In the genomic region with DNA sequence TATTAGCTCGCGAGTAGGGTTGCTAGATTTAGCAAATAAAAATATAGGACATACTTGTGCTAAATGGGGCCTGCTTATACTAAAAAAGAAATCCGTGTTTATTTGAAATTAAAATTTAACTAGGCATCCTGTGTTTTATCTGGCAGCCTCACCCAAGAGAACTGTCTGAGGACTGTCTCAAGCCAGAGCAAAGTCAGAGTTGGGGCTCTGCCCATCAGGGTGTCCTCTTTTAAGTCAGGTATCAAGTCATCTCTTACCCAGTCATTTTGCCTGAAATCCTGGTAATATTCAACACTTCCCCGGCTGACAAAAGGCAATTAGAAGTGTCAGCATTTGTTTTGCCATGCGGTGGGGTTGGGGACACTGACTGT, we compare ENCODE assay signal across 15 cellular contexts. TPM values are rescaled to one million over a fixed set of nuclear protein-coding genes. Genes with fewer than 3 reads are reported as not detected.
A peak's percentile ranks its signal among the peaks of the same experiment; 100 is the strongest.
DNase-seq lines count a peak whose midpoint lies in the region; ATAC-seq and TF ChIP-seq lines count a peak whose summit lies in the region.
"Had no signal": no experiment of that assay in that cellular context is flagged by ENCODE, and none has a peak within 500 bp of the region (broad histone marks: within the 10 kb centered on the region; RNA-seq: fewer than 3 reads in every experiment).

No MANE protein-coding gene starts in this region.

- no peak for TF ChIP-seq CTCF in PC-9 (conservative IDR thresholded peaks at IDR 0.05)
- no peak for TF ChIP-seq CTCF in neural progenitor cell (IDR thresholded peaks at IDR 0.05)
- no peak for TF ChIP-seq CTCF in Calu3 (IDR thresholded peaks at IDR 0.05; ENCODE audit: unreplicated experiment)

- POLR2A ChIA-PET in PC-9 (lab: Charles Lee; ENCODE audit: unreplicated experiment) = no interaction called here

- H2AFZ ChIP-seq in PC-9 (0 out of 2 replicates have a peak overlapping the region, but pooled peaks have one; percentile 42), neural progenitor cell (replicated peaks) (no peak overlapping the region)

- H4K20me1 ChIP-seq in PC-9 (ENCODE audit: insufficient read depth) = no peaks in the 10 kb centered on the region
- H4K20me1 ChIP-seq in neural progenitor cell (ENCODE audit: low read depth) = no peaks in the 10 kb centered on the region

- H3K9me3 Mint-ChIP-seq in neural progenitor cell (peaks cover 16% of the 10 kb centered on the region), Calu3 (ENCODE audit: low read depth, unreplicated experiment) (no peaks in the 10 kb centered on the region)

- peak; percentile 72 for ATAC-seq in left lobe of liver
- no peak for ATAC-seq in HG03469 (IDR thresholded peaks at IDR 0.05; ENCODE audit: unreplicated experiment)

- BruUV-seq in PC-9 (replicated peaks; lab: Mats Ljungman, UMichigan) = no TSS peak
- no TSS peak for BruUV-seq in Calu3 (replicated peaks; lab: Mats Ljungman, UMichigan)

- CTCF ChIA-PET in PC-9 (lab: Charles Lee) (no interaction called here), Calu3 (lab: Charles Lee) (no interaction called here)

- intact Hi-C loops in PC-9 (cut with micrococcal nuclease; ENCODE audit: unreplicated experiment) (no loop called here), Calu3 (cut with micrococcal nuclease; ENCODE audit: unreplicated experiment) (no loop called here)

- no peak overlapping the region for H3K9ac ChIP-seq in neural progenitor cell

- H3K4me3 Mint-ChIP-seq in neural progenitor cell (no peak overlapping the region), Calu3 (ENCODE audit: low read depth, unreplicated experiment) (no peak overlapping the region)

- H3K36me3 ChIP-seq in PC-9 (ENCODE audit: low read depth) (no peaks in the 10 kb centered on the region), neural progenitor cell (no peaks in the 10 kb centered on the region)
- H3K36me3 ChIP-seq: SJCRH30 had no signal

- H3K27me3 ChIP-seq in PC-9 (ENCODE audit: insufficient read depth, low read depth) = no peaks in the 10 kb centered on the region
- no peaks in the 10 kb centered on the region for H3K27me3 ChIP-seq in neural progenitor cell
- H3K27me3 ChIP-seq: SJCRH30 had no signal

- peaks cover 2% of the 10 kb centered on the region for H3K36me3 Mint-ChIP-seq in neural progenitor cell
- H3K36me3 Mint-ChIP-seq in Calu3 (ENCODE audit: insufficient read depth, unreplicated experiment) = no peaks in the 10 kb centered on the region

- H3K27ac Mint-ChIP-seq in neural progenitor cell (peak overlapping the region; percentile 25), Calu3 (ENCODE audit: unreplicated experiment) (no peak overlapping the region)

- H3K27me3 Mint-ChIP-seq in neural progenitor cell (ENCODE audit: insufficient read depth, low read depth) (peaks cover 2% of the 10 kb centered on the region), Calu3 (ENCODE audit: unreplicated experiment) (no peaks in the 10 kb centered on the region)

- no peaks in the 10 kb centered on the region for H3K79me2 ChIP-seq in PC-9 (ENCODE audit: low read depth)
- no peaks in the 10 kb centered on the region for H3K79me2 ChIP-seq in neural progenitor cell (ENCODE audit: low read depth)

- H3F3A ChIP-seq in PC-9 (ENCODE audit: insufficient read depth, low read depth) (peaks cover 38% of the 10 kb centered on the region), neural progenitor cell (ENCODE audit: low read depth) (peaks cover 6% of the 10 kb centered on the region)

- H3K4me3 ChIP-seq in PC-9 (peak overlapping the region; percentile 21; the same call in 1 of the 2 replicates), neural progenitor cell (no peak overlapping the region)
- H3K4me3 ChIP-seq: SJCRH30 had no signal

- peak overlapping the region; percentile 87 for H3K27ac ChIP-seq in PC-9
- H3K27ac ChIP-seq in neural progenitor cell = no peak overlapping the region
- H3K27ac ChIP-seq: SJCRH30 had no signal

- no peaks in the 10 kb centered on the region for H3K9me2 ChIP-seq in PC-9 (ENCODE audit: insufficient read depth)

- DNase-seq in PC-9 (no peak), left lobe of liver (ENCODE audit: low spot score) (peak; percentile 77), neural progenitor cell (ENCODE audit: low spot score) (no peak), superior temporal gyrus (ENCODE audit: extremely low spot score) (no peak), NOMO-1 treated with DMSO at 0.1 percent for 48 hours (lab: John Stamatoyannopoulos, UW; ENCODE audit: unreplicated experiment) (no peak), Calu3 (no peak)
- DNase-seq: AML-193, DMS79 treated with DMSO at 0.1 percent for 48 hours, H7, NCI-H1417, NCI-H187, NCI-H2107, NCI-H524, SJCRH30 had no signal

- peaks cover 17% of the 10 kb centered on the region; the same call in 1 of the 2 replicates for H3K9me3 ChIP-seq in PC-9 (ENCODE audit: insufficient read depth, low read depth)
- peaks cover 2% of the 10 kb centered on the region for H3K9me3 ChIP-seq in neural progenitor cell (ENCODE audit: low read depth)

- H3K4me1 Mint-ChIP-seq in neural progenitor cell = peaks cover 24% of the 10 kb centered on the region
- peaks cover 11% of the 10 kb centered on the region for H3K4me1 Mint-ChIP-seq in Calu3 (ENCODE audit: low read depth, unreplicated experiment)

- H3K4me1 ChIP-seq in PC-9 (replicated peaks; ENCODE audit: insufficient read depth) (peaks cover 66% of the 10 kb centered on the region), neural progenitor cell (peaks cover 15% of the 10 kb centered on the region)

- H3K4me2 ChIP-seq in PC-9 (peak overlapping the region; percentile 69), neural progenitor cell (no peak overlapping the region)

RNA-seq across cellular contexts. Expression of a gene that starts 48.3 kb away (rescaled TPM):
- 5.9 and 7.2 TPM in 2 replicates for total RNA-seq in PC-9 (2021)
- total RNA-seq in left lobe of liver = 12.8 TPM
- 9.7 and 9.9 TPM in 2 replicates for total RNA-seq in neural progenitor cell (ENCODE audit: low replicate concordance)
- total RNA-seq in Calu3 (2022) = 3.5 and 3.8 TPM in 2 replicates
